In the genomic region with DNA sequence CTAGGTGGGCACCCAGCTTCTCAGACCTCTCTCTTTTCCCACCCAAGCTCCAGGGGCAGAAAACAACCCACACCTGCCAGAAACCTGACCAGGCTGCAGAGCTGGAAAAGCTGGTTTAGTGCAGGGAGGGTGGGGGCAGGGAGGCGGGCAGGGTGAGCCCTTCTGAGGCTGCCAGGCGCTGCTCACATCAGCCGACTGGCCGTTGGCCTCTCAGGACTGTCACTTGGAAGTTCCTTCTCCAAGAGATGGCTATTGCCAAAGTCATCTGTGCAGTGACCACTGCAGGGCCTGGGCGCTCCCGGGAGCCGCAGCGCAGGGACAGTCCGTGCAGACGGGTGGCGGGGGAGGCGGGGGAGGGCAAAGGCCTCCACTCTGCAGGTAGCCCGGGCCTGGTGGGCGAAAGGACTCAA, we compare ENCODE assay signal across 8 cellular contexts.
DNase-seq lines count a peak whose midpoint lies in the region; ATAC-seq and TF ChIP-seq lines count a peak whose summit lies in the region.

No MANE protein-coding gene starts in this region.

- no peaks in the 10 kb centered on the region for H3K9me2 ChIP-seq in Loucy (replicated peaks; ENCODE audit: low read depth, low read length)

- H3K4me3 ChIP-seq in Loucy (ENCODE audit: low read length, poor library complexity, severe bottlenecking): peak overlapping the region; percentile 70
- H3K4me3 ChIP-seq in stomach smooth muscle (ENCODE audit: low read length in 2 of 2): peak overlapping the region; percentile 38 to 71

- H3K4me3 Mint-ChIP-seq in CD14-positive monocyte: peak overlapping the region; percentile 76 to 88

- H3K9me3 ChIP-seq in Loucy (ENCODE audit: insufficient read depth, low read depth, low read length) (no peaks in the 10 kb centered on the region), stomach smooth muscle (ENCODE audit: control insufficient read depth in 2 of 2, low read length in 2 of 2) (no peaks in the 10 kb centered on the region)

- ATAC-seq in HG03025 (IDR thresholded peaks at IDR 0.05; ENCODE audit: low FRiP score, unreplicated experiment): no peak

- H3K4me1 ChIP-seq in Loucy (ENCODE audit: insufficient read depth, low read length, poor library complexity, severe bottlenecking): no peaks in the 10 kb centered on the region
- peaks cover 16% of the 10 kb centered on the region for H3K4me1 ChIP-seq in stomach smooth muscle (ENCODE audit: control insufficient read depth, insufficient read depth, low read length)

- peaks cover 0 to 2% of the 10 kb centered on the region in 2 donors for H3K36me3 Mint-ChIP-seq in CD14-positive monocyte

- peak overlapping the region; percentile 69 for H3K9ac ChIP-seq in Loucy (ENCODE audit: low read depth, low read length, poor library complexity, severe bottlenecking)
- H3K9ac ChIP-seq in stomach smooth muscle (ENCODE audit: low read length in 2 of 2): peak overlapping the region; percentile 87 to 89

- intact Hi-C loops in CD14-positive monocyte (cut with micrococcal nuclease): loop anchor here (2.0 to 5.0 kb wide), 4 partner anchors 30 to 56 kb away; no protein-coding TSS in a partner anchor

- H3K4me1 Mint-ChIP-seq in CD14-positive monocyte: peaks cover 35% of the 10 kb centered on the region

- H3K27ac Mint-ChIP-seq in CD14-positive monocyte: peak overlapping the region; percentile 85 to 98 (median 89)

- TF ChIP-seq CTCF in CD14-positive monocyte (IDR thresholded peaks at IDR 0.05): no peak
- no peak for TF ChIP-seq CTCF in Loucy (conservative IDR thresholded peaks at IDR 0.05; ENCODE audit: low read length)
- no peak for TF ChIP-seq CTCF in GM10266 (IDR thresholded peaks at IDR 0.05; ENCODE audit: control insufficient read depth, insufficient read depth, low read depth, missing control alignments)

- no peaks in the 10 kb centered on the region for H3F3A ChIP-seq in Loucy (ENCODE audit: low read depth)

- peak overlapping the region; percentile 85 for H3K27ac ChIP-seq in stomach smooth muscle (ENCODE audit: low read length)

- H3K4me2 ChIP-seq in Loucy (ENCODE audit: low read depth, low read length, poor library complexity, severe bottlenecking): peak overlapping the region; percentile 67

- no peaks in the 10 kb centered on the region for H3K36me3 ChIP-seq in Loucy (ENCODE audit: insufficient read depth, low read length)
- H3K36me3 ChIP-seq in stomach smooth muscle (ENCODE audit: control insufficient read depth in 2 of 2, insufficient read depth in 2 of 2, low read length in 2 of 2): no peaks in the 10 kb centered on the region

- peaks cover 2% of the 10 kb centered on the region in 3 donors for H3K27me3 Mint-ChIP-seq in CD14-positive monocyte (ENCODE audit: low read depth in 3 of 3)

- H3K9me3 Mint-ChIP-seq in CD14-positive monocyte: peaks cover 0 to 2% (median 0%) of the 10 kb centered on the region in 7 donors

- peak overlapping the region; percentile 90 for H2AFZ ChIP-seq in Loucy (ENCODE audit: low read length)

- H4K20me1 ChIP-seq in Loucy (ENCODE audit: insufficient read depth, low read length, poor library complexity, severe bottlenecking): no peaks in the 10 kb centered on the region

- H3K27me3 ChIP-seq in Loucy (ENCODE audit: insufficient read depth, low read length, poor library complexity, severe bottlenecking) (no peaks in the 10 kb centered on the region), stomach smooth muscle (ENCODE audit: control insufficient read depth in 1 of 2, insufficient read depth in 2 of 2, low read length in 2 of 2) (no peaks in the 10 kb centered on the region)

- DNase-seq in CD14-positive monocyte (ENCODE audit: low spot score): peak; percentile 70
- peak; percentile 93 to 95 for DNase-seq in T47D (ENCODE audit: low read depth in 1 of 2, low spot score in 1 of 2)
- DNase-seq in kidney tubule cell (ENCODE audit: low spot score): peak; percentile 42
- no peak for DNase-seq in COLO829 (ENCODE audit: low spot score)
- no peak for DNase-seq in GM10266 (ENCODE audit: extremely low spot score)

- in situ Hi-C loops in T47D (cut with HindIII; ENCODE audit: low pct_unique_long_range_greater_than_20kb, low sequenced_read_pairs): no loop called here

- no peaks in the 10 kb centered on the region for H3K79me2 ChIP-seq in Loucy (ENCODE audit: insufficient read depth, low read length)

Comparison
In these comparisons a context has a peak if more than half of its experiments do, and no peak if none do; other contexts are left out.
1. DNase-seq: peak in CD14-positive monocyte (single experiment), T47D (2 of 2) and kidney tubule cell (single experiment); none in COLO829 (single experiment) and GM10266 (single experiment).